ENCODE assay signal across 8 cellular contexts in the genomic region with DNA sequence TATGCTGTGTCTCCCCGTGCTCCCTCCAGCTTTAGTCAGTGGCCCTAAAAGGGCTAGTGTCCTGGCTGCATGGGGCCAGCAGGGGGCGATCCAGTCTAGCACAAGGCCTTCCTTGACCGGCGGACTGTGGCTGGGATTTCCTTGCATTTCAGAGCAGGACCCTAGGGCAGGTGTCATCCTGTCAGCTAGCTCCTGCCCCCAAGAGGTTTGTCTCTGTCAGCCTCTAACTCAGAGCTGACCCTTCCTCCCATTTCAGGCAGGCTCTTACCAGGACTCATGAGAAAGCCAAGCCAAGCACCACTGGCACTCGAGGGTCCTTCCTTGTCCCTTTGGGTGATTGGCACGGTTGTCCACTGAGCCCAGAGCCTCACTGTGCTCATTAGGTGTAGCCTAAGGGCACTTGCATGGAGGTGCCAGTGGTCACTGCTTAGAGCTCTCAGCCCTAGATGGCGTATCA.
DNase-seq lines count a peak whose midpoint lies in the region; ATAC-seq, FAIRE-seq and TF ChIP-seq lines count a peak whose summit lies in the region.

No MANE protein-coding gene starts in this region.

- no peaks in the 10 kb centered on the region for H3K4me1 ChIP-seq in K562 (replicated peaks in 1 of 2; ENCODE audit: control insufficient read depth in 2 of 2, insufficient read depth in 2 of 2, low read length in 2 of 2)

- 5% methylated on average over 6 of the region's 7 CpGs for WGBS in K562 (ENCODE audit: insufficient coverage, low coverage, missing lambda C conversion rate)

- DNase-seq in EH (ENCODE audit: low read depth) (peak; percentile 19), RCC 7860 (ENCODE audit: low spot score) (peak; percentile 12), K562 (ENCODE audit: extremely low read depth in 1 of 4, low spot score in 3 of 4) (peak; percentile 62 to 75 (median 68)), memory B cell (ENCODE audit: low spot score in 2 of 2) (peak; percentile 76 to 78), KG1 (lab: John Stamatoyannopoulos, UW) (no peak)
- DNase-seq in effector CD8-positive, alpha-beta T cell (lab: John Stamatoyannopoulos, UW), result no peak

- CTCF ChIA-PET in K562 (lab: Yijun Ruan, JAX; ENCODE audit: low intra/inter-chr PET ratio), result interaction anchor here (0.8 kb wide), 1 partner anchor 72 kb away, joined by 4 read pairs; no protein-coding TSS in a partner anchor

- no peak for TF ChIP-seq POLR2A in K562 (conservative IDR thresholded peaks at IDR 0.05)

- no peaks in the 10 kb centered on the region for H3K27me3 Mint-ChIP-seq in memory B cell

- no peak overlapping the region for H3K27ac ChIP-seq in K562 (ENCODE audit: extremely low read depth, low read depth, low read length)

- no peak overlapping the region for H3K4me2 ChIP-seq in K562 (ENCODE audit: insufficient read depth, low read length)

- TF ChIP-seq EP300 in K562 (IDR thresholded peaks at IDR 0.05; ENCODE audit: low read length), result no peak

- peak overlapping the region; percentile 81 for H3K4me3 Mint-ChIP-seq in memory B cell

- no peaks in the 10 kb centered on the region for H4K20me1 ChIP-seq in K562 (replicated peaks; ENCODE audit: control insufficient read depth, insufficient read depth, low read length)

- H3K4me3 ChIP-seq in K562, result no peak overlapping the region

- peaks cover 2 to 25% of the 10 kb centered on the region in 2 experiments; a peak in 3 of 5 replicates for H3K27me3 ChIP-seq in K562 (ENCODE audit: control insufficient read depth in 2 of 2, insufficient read depth in 2 of 2, low read length in 2 of 2)

- H3K36me3 Mint-ChIP-seq in memory B cell, result no peaks in the 10 kb centered on the region

- ATAC-seq in GM19351 (IDR thresholded peaks at IDR 0.05; ENCODE audit: unreplicated experiment) (peak; percentile 77), HG03159 (IDR thresholded peaks at IDR 0.05; ENCODE audit: unreplicated experiment) (peak; percentile 67), K562 (peak; percentile 99), memory B cell (ENCODE audit: low read depth) (peak; percentile 68)

- H3K36me3 ChIP-seq in K562 (ENCODE audit: control insufficient read depth, insufficient read depth, low read length), result no peaks in the 10 kb centered on the region

- no peaks in the 10 kb centered on the region for H3K79me2 ChIP-seq in K562 (ENCODE audit: control insufficient read depth, insufficient read depth, low read length)

- H2AFZ ChIP-seq in K562 (ENCODE audit: low read depth, low read length), result no peak overlapping the region

- TF ChIP-seq RAD21 in K562 (CRISPR knock-in tag; conservative IDR thresholded peaks at IDR 0.05 in 1 of 2, IDR thresholded peaks at IDR 0.05 in 1 of 2), result peak; percentile 63 to 83

- H3K9me3 ChIP-seq in K562 (replicated peaks; ENCODE audit: control insufficient read depth, insufficient read depth, low read depth, low read length), result no peaks in the 10 kb centered on the region

- H3K9me1 ChIP-seq in K562 (ENCODE audit: control insufficient read depth, insufficient read depth, low read length), result no peaks in the 10 kb centered on the region

- FAIRE-seq in RCC 7860 (lab: Jason Lieb, UNC) (no peak), K562 (lab: Jason Lieb, UNC) (peak; percentile 86)

- BruUV-seq in K562 (replicated peaks; lab: Mats Ljungman, UMichigan), result no TSS peak

- peaks cover 34% of the 10 kb centered on the region for H3K4me1 Mint-ChIP-seq in memory B cell

- peak; percentile 86 to 94 (median 89) for TF ChIP-seq CTCF in K562 (IDR thresholded peaks at IDR 0.05 in 2 of 3, conservative IDR thresholded peaks at IDR 0.05 in 1 of 3; ENCODE audit: insufficient read depth in 2 of 3, low read depth in 1 of 3, low read length in 3 of 3)

- in situ Hi-C loops in K562 (cut with MboI), result no loop called here

- no peak overlapping the region for H3K9ac ChIP-seq in K562 (ENCODE audit: insufficient read depth in 1 of 2, low read depth in 2 of 2, low read length in 2 of 2)

- POLR2A ChIA-PET in K562 (lab: Yijun Ruan, JAX), result no interaction called here

- peak overlapping the region; percentile 93 for H3K27ac Mint-ChIP-seq in memory B cell

- intact Hi-C loops in K562 (cut with micrococcal nuclease), result loop anchor here (5.0 kb wide), 3 partner anchors 40 to 90 kb away; no protein-coding TSS in a partner anchor

- H3K9me3 Mint-ChIP-seq in memory B cell, result no peaks in the 10 kb centered on the region

TF ChIP-seq in K562, 482 proteins besides CTCF, POLR2A, EP300 and RAD21:
- TF ChIP-seq, protein P1, sequence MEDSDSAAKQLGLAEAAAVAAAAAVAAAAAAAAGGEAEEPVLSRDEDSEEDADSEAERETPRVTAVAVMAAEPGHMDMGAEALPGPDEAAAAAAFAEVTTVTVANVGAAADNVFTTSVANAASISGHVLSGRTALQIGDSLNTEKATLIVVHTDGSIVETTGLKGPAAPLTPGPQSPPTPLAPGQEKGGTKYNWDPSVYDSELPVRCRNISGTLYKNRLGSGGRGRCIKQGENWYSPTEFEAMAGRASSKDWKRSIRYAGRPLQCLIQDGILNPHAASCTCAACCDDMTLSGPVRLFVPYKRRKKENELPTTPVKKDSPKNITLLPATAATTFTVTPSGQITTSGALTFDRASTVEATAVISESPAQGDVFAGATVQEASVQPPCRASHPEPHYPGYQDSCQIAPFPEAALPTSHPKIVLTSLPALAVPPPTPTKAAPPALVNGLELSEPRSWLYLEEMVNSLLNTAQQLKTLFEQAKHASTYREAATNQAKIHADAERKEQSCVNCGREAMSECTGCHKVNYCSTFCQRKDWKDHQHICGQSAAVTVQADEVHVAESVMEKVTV (CRISPR knock-in tag; IDR thresholded peaks at IDR 0.05), result 0 out of 2 replicates have a peak, but pooled peaks have one; percentile 25
- TF ChIP-seq RB1 (IDR thresholded peaks at IDR 0.05; ENCODE audit: low read depth) (0 out of 2 replicates have a peak, but pooled peaks have one; percentile 15), SMC3 (conservative IDR thresholded peaks at IDR 0.05; ENCODE audit: insufficient read depth, low read depth, low read length) (peak; percentile 64), BHLHE40 (IDR thresholded peaks at IDR 0.05; ENCODE audit: low read length) (0 out of 2 replicates have a peak, but pooled peaks have one; percentile 12), HNRNPL (IDR thresholded peaks at IDR 0.05; ENCODE audit: low read depth, low read length) (no peak), ZNF263 (CRISPR knock-in tag; IDR thresholded peaks at IDR 0.05; ENCODE audit: borderline replicate concordance) (peak; percentile 75), MEIS2 (IDR thresholded peaks at IDR 0.05; ENCODE audit: partially characterized antibody) (no peak)
- TF ChIP-seq, protein P2, sequence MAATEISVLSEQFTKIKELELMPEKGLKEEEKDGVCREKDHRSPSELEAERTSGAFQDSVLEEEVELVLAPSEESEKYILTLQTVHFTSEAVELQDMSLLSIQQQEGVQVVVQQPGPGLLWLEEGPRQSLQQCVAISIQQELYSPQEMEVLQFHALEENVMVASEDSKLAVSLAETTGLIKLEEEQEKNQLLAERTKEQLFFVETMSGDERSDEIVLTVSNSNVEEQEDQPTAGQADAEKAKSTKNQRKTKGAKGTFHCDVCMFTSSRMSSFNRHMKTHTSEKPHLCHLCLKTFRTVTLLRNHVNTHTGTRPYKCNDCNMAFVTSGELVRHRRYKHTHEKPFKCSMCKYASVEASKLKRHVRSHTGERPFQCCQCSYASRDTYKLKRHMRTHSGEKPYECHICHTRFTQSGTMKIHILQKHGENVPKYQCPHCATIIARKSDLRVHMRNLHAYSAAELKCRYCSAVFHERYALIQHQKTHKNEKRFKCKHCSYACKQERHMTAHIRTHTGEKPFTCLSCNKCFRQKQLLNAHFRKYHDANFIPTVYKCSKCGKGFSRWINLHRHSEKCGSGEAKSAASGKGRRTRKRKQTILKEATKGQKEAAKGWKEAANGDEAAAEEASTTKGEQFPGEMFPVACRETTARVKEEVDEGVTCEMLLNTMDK (IDR thresholded peaks at IDR 0.05; ENCODE audit: borderline replicate concordance, insufficient read depth, low read depth, low read length, poor library complexity, severe bottlenecking), result peak; percentile 19

Comparison
In these comparisons a context has a peak if more than half of its experiments do, and no peak if none do; other contexts are left out.
1. DNase-seq: peak in EH (single experiment), RCC 7860 (single experiment), K562 (4 of 4) and memory B cell (2 of 2); none in effector CD8-positive, alpha-beta T cell (single experiment) and KG1 (single experiment).
2. Peak in every context shown above with its lines, with median percentiles within 50 percentile points of each other: ATAC-seq.